8 cellular contexts compared by ENCODE assay signal in genomic region chr3:149969110-149969944, GRCh38. TPM values are rescaled to one million over a fixed set of nuclear protein-coding genes. Genes with fewer than 3 reads are reported as not detected.
DNase-seq lines count a peak whose midpoint lies in the region; ATAC-seq and TF ChIP-seq lines count a peak whose summit lies in the region.

No MANE protein-coding gene starts in this region.

- H3K9me3 Mint-ChIP-seq in IgD-negative memory B cell = no peaks in the 10 kb centered on the region

- peak overlapping the region; percentile 98 for H3K4me3 ChIP-seq in SJCRH30
- peak overlapping the region; percentile 99 for H3K4me3 ChIP-seq in endocrine pancreas (ENCODE audit: control insufficient read depth, insufficient read depth, low read length)
- peak overlapping the region; percentile 4 to 90 for H3K4me3 ChIP-seq in mesenchymal stem cell (ENCODE audit: insufficient read depth in 1 of 2, low read depth in 1 of 2, low read length in 2 of 2)
- peak overlapping the region; percentile 93 to 94 for H3K4me3 ChIP-seq in tibial artery

- no peaks in the 10 kb centered on the region for H3K9me3 ChIP-seq in SJCRH30 (replicated peaks)
- no peaks in the 10 kb centered on the region for H3K9me3 ChIP-seq in endocrine pancreas (ENCODE audit: control insufficient read depth, low read length)
- no peaks in the 10 kb centered on the region for H3K9me3 ChIP-seq in mesenchymal stem cell (ENCODE audit: control insufficient read depth, low read length)
- no peaks in the 10 kb centered on the region for H3K9me3 ChIP-seq in tibial artery

- H2BK12ac ChIP-seq in mesenchymal stem cell (ENCODE audit: low read length in 2 of 2) = no peak overlapping the region

- no peak overlapping the region for H3K23ac ChIP-seq in mesenchymal stem cell (ENCODE audit: low read length in 2 of 2)

- WGBS in mesenchymal stem cell = 1% methylated on average over 12 of the region's 16 CpGs

- peak overlapping the region; percentile 62 for H2AK5ac ChIP-seq in mesenchymal stem cell (ENCODE audit: low read length, severe bottlenecking)

- no peak overlapping the region for H2BK15ac ChIP-seq in mesenchymal stem cell (ENCODE audit: low read depth, poor library complexity, severe bottlenecking)

- H3K9ac ChIP-seq in endocrine pancreas (ENCODE audit: control insufficient read depth, insufficient read depth, low read length) (peak overlapping the region; percentile 88), mesenchymal stem cell (ENCODE audit: low read length) (peak overlapping the region; percentile 98)

- peak overlapping the region; percentile 69 for H2BK5ac ChIP-seq in mesenchymal stem cell (ENCODE audit: low read depth, low read length, poor library complexity, severe bottlenecking)

- intact Hi-C loops in tibial artery (cut with DNase I; ENCODE audit: low total_unique reads) = loop anchor here (2.0 kb wide), 1 partner anchor 249 kb away; no protein-coding TSS in a partner anchor

- H3K27ac ChIP-seq in SJCRH30 (peak overlapping the region; percentile 94), mesenchymal stem cell (ENCODE audit: low read length, poor library complexity, severe bottlenecking) (peak overlapping the region; percentile 81), tibial artery (peak overlapping the region; percentile 97)

- H3K4me1 ChIP-seq in SJCRH30 (peaks cover 11% of the 10 kb centered on the region; the same call in 1 of the 2 replicates), endocrine pancreas (ENCODE audit: control insufficient read depth, insufficient read depth, low read length) (peaks cover 49% of the 10 kb centered on the region), mesenchymal stem cell (ENCODE audit: control insufficient read depth, insufficient read depth, low read depth, low read length) (peaks cover 1% of the 10 kb centered on the region), tibial artery (peaks cover 0 to 56% (median 20%) of the 10 kb centered on the region in 4 donors)

- peaks cover 10 to 26% (median 23%) of the 10 kb centered on the region in 3 donors for H3K4me1 Mint-ChIP-seq in IgD-negative memory B cell

- no peak overlapping the region for H4K91ac ChIP-seq in mesenchymal stem cell (ENCODE audit: low read length)

- peak overlapping the region in 1 of 2 experiments; percentile 41 for H3K18ac ChIP-seq in mesenchymal stem cell (ENCODE audit: low read depth in 1 of 2, low read length in 2 of 2)

- peak overlapping the region in 1 of 2 experiments; percentile 25 for H3K14ac ChIP-seq in mesenchymal stem cell (ENCODE audit: low read length in 2 of 2)

- no peak overlapping the region for H2BK120ac ChIP-seq in mesenchymal stem cell (ENCODE audit: low read depth, low read length)

- H3K4me2 ChIP-seq in mesenchymal stem cell (ENCODE audit: low read length, poor library complexity, severe bottlenecking) = peak overlapping the region; percentile 82

- DNase-seq in DMS114 treated with DMSO at 0.1 percent for 48 hours (lab: John Stamatoyannopoulos, UW; ENCODE audit: unreplicated experiment) = peak; percentile 81
- peak; percentile 79 to 84 for DNase-seq in SJCRH30
- DNase-seq in mesenchymal stem cell = peak; percentile 91
- DNase-seq in tibial artery = peak; percentile 51 to 76

- H3K27ac Mint-ChIP-seq in IgD-negative memory B cell = peak overlapping the region; percentile 40 to 88 (median 75)

- H2AFZ ChIP-seq in mesenchymal stem cell (ENCODE audit: low read depth, low read length) = no peak overlapping the region

- peaks cover 38% of the 10 kb centered on the region for H3K36me3 ChIP-seq in SJCRH30
- no peaks in the 10 kb centered on the region for H3K36me3 ChIP-seq in endocrine pancreas (ENCODE audit: control insufficient read depth, insufficient read depth, low read length)
- H3K36me3 ChIP-seq in mesenchymal stem cell (ENCODE audit: control insufficient read depth in 1 of 2, insufficient read depth in 2 of 2, low read depth in 1 of 2, low read length in 2 of 2) = peaks cover 0 to 31% of the 10 kb centered on the region in 2 experiments
- peaks cover 0 to 10% (median 9%) of the 10 kb centered on the region in 3 donors for H3K36me3 ChIP-seq in tibial artery

- no peak overlapping the region for H4K8ac ChIP-seq in mesenchymal stem cell (ENCODE audit: low read length)

- ATAC-seq in GM21367 (IDR thresholded peaks at IDR 0.05; ENCODE audit: unreplicated experiment) (no peak), HG03521 (IDR thresholded peaks at IDR 0.05; ENCODE audit: unreplicated experiment) (no peak)

- H3K27me3 ChIP-seq in SJCRH30 = no peaks in the 10 kb centered on the region
- no peaks in the 10 kb centered on the region for H3K27me3 ChIP-seq in endocrine pancreas (ENCODE audit: control insufficient read depth, insufficient read depth, low read length)
- H3K27me3 ChIP-seq in mesenchymal stem cell (ENCODE audit: control insufficient read depth in 1 of 2, insufficient read depth in 1 of 2, low read length in 2 of 2) = no peaks in the 10 kb centered on the region
- no peaks in the 10 kb centered on the region for H3K27me3 ChIP-seq in tibial artery

- H3K79me1 ChIP-seq in mesenchymal stem cell (replicated peaks; ENCODE audit: low read length, poor library complexity, severe bottlenecking) = no peaks in the 10 kb centered on the region

- H3K4me3 Mint-ChIP-seq in IgD-negative memory B cell = peak overlapping the region; percentile 84 to 97 (median 92)

- TF ChIP-seq CTCF in tibial artery (IDR thresholded peaks at IDR 0.05) = peak in 1 of 2 experiments; percentile 9

- H3K4ac ChIP-seq in mesenchymal stem cell (ENCODE audit: low read depth in 1 of 2, low read length in 2 of 2) = peak overlapping the region in 1 of 2 experiments; percentile 79

- H3K27me3 Mint-ChIP-seq in IgD-negative memory B cell = peaks cover 6% of the 10 kb centered on the region

- peaks cover 2% of the 10 kb centered on the region for H3K36me3 Mint-ChIP-seq in IgD-negative memory B cell

RNA-seq across cellular contexts. Expression of gene PFN2, which starts 1.4 kb away (rescaled TPM):
- polyA plus RNA-seq in IgD-negative memory B cell = 2.8 TPM
- 380 and 402 TPM in 2 replicates for total RNA-seq in SJCRH30 (2014; rRNA removed; shearing (Covaris generic))
- 155 TPM for polyA plus RNA-seq in mesenchymal stem cell (2013, experiment 1 of 2)
- polyA plus RNA-seq in mesenchymal stem cell (2013, experiment 2 of 2) = 176 TPM

Comparison
In these comparisons a context has a peak if more than half of its experiments do, and no peak if none do; other contexts are left out.
1. H3K4me3 ChIP-seq: peak in every context shown above with its lines; median percentile 99 in endocrine pancreas; 98 in SJCRH30; 94 in tibial artery; 47 in mesenchymal stem cell.